ENCODE assay signal across 1 cellular context in the genomic region with DNA sequence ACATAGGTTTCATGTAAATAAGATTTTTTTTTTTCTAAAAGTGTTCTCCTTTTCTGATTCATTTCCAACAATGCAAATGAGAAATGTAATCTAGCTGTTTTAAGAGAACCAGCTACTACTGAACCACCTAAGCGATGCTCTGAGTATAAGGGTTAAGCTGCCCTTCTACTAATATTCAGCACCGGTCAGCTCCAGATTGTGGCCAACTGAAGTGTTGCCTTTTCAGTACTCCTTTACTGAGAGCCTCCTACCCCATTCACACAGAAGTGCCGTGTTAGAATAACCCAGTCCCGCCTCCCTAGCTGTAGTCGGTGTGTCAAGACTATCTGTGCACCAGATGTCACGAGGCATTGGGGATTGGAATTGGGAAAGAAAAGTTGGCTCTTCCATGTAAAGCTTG.
TF ChIP-seq lines count a peak whose summit lies in the region.

No MANE protein-coding gene starts in this region.

TF ChIP-seq in GM12878, 131 proteins besides CTCF, POLR2A, EP300 and RAD21:
- TF ChIP-seq CHD1 (IDR thresholded peaks at IDR 0.05; ENCODE audit: low read depth, low read length): no peak
- TF ChIP-seq, protein P1, sequence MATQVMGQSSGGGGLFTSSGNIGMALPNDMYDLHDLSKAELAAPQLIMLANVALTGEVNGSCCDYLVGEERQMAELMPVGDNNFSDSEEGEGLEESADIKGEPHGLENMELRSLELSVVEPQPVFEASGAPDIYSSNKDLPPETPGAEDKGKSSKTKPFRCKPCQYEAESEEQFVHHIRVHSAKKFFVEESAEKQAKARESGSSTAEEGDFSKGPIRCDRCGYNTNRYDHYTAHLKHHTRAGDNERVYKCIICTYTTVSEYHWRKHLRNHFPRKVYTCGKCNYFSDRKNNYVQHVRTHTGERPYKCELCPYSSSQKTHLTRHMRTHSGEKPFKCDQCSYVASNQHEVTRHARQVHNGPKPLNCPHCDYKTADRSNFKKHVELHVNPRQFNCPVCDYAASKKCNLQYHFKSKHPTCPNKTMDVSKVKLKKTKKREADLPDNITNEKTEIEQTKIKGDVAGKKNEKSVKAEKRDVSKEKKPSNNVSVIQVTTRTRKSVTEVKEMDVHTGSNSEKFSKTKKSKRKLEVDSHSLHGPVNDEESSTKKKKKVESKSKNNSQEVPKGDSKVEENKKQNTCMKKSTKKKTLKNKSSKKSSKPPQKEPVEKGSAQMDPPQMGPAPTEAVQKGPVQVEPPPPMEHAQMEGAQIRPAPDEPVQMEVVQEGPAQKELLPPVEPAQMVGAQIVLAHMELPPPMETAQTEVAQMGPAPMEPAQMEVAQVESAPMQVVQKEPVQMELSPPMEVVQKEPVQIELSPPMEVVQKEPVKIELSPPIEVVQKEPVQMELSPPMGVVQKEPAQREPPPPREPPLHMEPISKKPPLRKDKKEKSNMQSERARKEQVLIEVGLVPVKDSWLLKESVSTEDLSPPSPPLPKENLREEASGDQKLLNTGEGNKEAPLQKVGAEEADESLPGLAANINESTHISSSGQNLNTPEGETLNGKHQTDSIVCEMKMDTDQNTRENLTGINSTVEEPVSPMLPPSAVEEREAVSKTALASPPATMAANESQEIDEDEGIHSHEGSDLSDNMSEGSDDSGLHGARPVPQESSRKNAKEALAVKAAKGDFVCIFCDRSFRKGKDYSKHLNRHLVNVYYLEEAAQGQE (IDR thresholded peaks at IDR 0.05; ENCODE audit: low read depth, low read length): peak; percentile 35; the same call in 1 of the 2 replicates
